In genomic region chr2:169363570-169364150, GRCh38 we compare ENCODE assay signal across 1 cellular context.
TF ChIP-seq lines count a peak whose summit lies in the region.

No MANE protein-coding gene starts in this region.

TF ChIP-seq in GM23338, 12 proteins besides CTCF, POLR2A, EP300 and RAD21 (continued from another document):
- TF ChIP-seq ZNF462 (CRISPR knock-in tag; IDR thresholded peaks at IDR 0.05): no peak
- 0 out of 2 replicates have a peak, but pooled peaks have one; percentile 8 for TF ChIP-seq ETS1 (IDR thresholded peaks at IDR 0.05)
